11 cellular contexts compared by ENCODE assay signal in genomic region chr2:237617305-237617982, GRCh38. TPM values are rescaled to one million over a fixed set of nuclear protein-coding genes. Genes with fewer than 3 reads are reported as not detected.
DNase-seq lines count a peak whose midpoint lies in the region; TF ChIP-seq lines count a peak whose summit lies in the region.
"Had no signal": no experiment of that assay in that cellular context is flagged by ENCODE, and none has a peak within 500 bp of the region (broad histone marks: within the 10 kb centered on the region; RNA-seq: fewer than 3 reads in every experiment).

No MANE protein-coding gene starts in this region.

- H3K14ac ChIP-seq in mesenchymal stem cell (ENCODE audit: low read length in 2 of 2), result peak overlapping the region in 1 of 2 experiments; percentile 49
- no peak overlapping the region for H3K14ac ChIP-seq in neuronal stem cell (ENCODE audit: low read length)

- WGBS in mesenchymal stem cell, result 82% methylated on average over 10 of the region's 10 CpGs
- 9% methylated on average over 10 of the region's 10 CpGs for WGBS in thymus
- no CpG with 5 or more reads among the region's 10 CpGs for WGBS in neuronal stem cell (ENCODE audit: extremely low coverage in 2 of 2, insufficient read length in 2 of 2, insufficient replicate concordance in 1 of 2), 2 donors

- H3K4me2 ChIP-seq in mesenchymal stem cell (ENCODE audit: low read length, poor library complexity, severe bottlenecking) (no peak overlapping the region), neuronal stem cell (ENCODE audit: insufficient read depth, low read length, poor library complexity, severe bottlenecking) (no peak overlapping the region)

- H3K79me1 ChIP-seq in mesenchymal stem cell (replicated peaks; ENCODE audit: low read length, poor library complexity, severe bottlenecking) (no peaks in the 10 kb centered on the region), neuronal stem cell (ENCODE audit: low read depth, low read length) (no peaks in the 10 kb centered on the region)

- H2BK5ac ChIP-seq in mesenchymal stem cell (ENCODE audit: low read depth, low read length, poor library complexity, severe bottlenecking) (no peak overlapping the region), neuronal stem cell (ENCODE audit: low read length) (no peak overlapping the region)

- no peaks in the 10 kb centered on the region for H3K9me3 Mint-ChIP-seq in activated CD4-positive, alpha-beta T cell treated with anti-CD3 and anti-CD28 coated beads, Interleukin-2, amount 10 ng/mL, durations not matched to agents 24 days and 14 days
- no peaks in the 10 kb centered on the region for H3K9me3 Mint-ChIP-seq in activated T-helper 1 cell treated with anti-CD3 and anti-CD28 coated beads, Interleukin-12 subunit alpha, Interleukin-12 subunit beta, Interleukin-2, Interleukin-4 antibody, amounts not matched to agents 30 ng/mL and 10 ng/mL and 1 ng/mL, durations not matched to agents 14 hours and 24 hours and 36 hours
- H3K9me3 Mint-ChIP-seq in Calu3 (ENCODE audit: low read depth, unreplicated experiment), result no peaks in the 10 kb centered on the region
- H3K9me3 Mint-ChIP-seq: dendritic cell treated with granulocyte-macrophage colony-stimulating factor and Interleukin-4, amounts not matched to agents 40 ng/mL and 50 ng/mL, for 4 days had no signal

- H2AFZ ChIP-seq in mesenchymal stem cell (ENCODE audit: low read depth, low read length) (peak overlapping the region; percentile 19), neuronal stem cell (ENCODE audit: low read length) (no peak overlapping the region)

- H3K27ac ChIP-seq in mesenchymal stem cell (ENCODE audit: low read length, poor library complexity, severe bottlenecking) (no peak overlapping the region), thymus (ENCODE audit: low read depth) (peak overlapping the region; percentile 25), neuronal stem cell (replicated peaks; ENCODE audit: low read length) (no peak overlapping the region)
- H3K27ac ChIP-seq: neutrophil had no signal

- H3K27ac Mint-ChIP-seq in activated CD4-positive, alpha-beta T cell treated with anti-CD3 and anti-CD28 coated beads, Interleukin-2, amount 10 ng/mL, durations not matched to agents 24 days and 14 days, result no peak overlapping the region
- H3K27ac Mint-ChIP-seq in activated T-helper 1 cell treated with anti-CD3 and anti-CD28 coated beads, Interleukin-12 subunit alpha, Interleukin-12 subunit beta, Interleukin-2, Interleukin-4 antibody, amounts not matched to agents 30 ng/mL and 10 ng/mL and 1 ng/mL, durations not matched to agents 14 hours and 24 hours and 36 hours, result no peak overlapping the region
- no peak overlapping the region for H3K27ac Mint-ChIP-seq in Calu3 (ENCODE audit: unreplicated experiment)
- H3K27ac Mint-ChIP-seq: dendritic cell treated with granulocyte-macrophage colony-stimulating factor and Interleukin-4, amounts not matched to agents 40 ng/mL and 50 ng/mL, for 4 days had no signal

- H3K27me3 ChIP-seq in mesenchymal stem cell (ENCODE audit: control insufficient read depth in 1 of 2, insufficient read depth in 1 of 2, low read length in 2 of 2) (no peaks in the 10 kb centered on the region), thymus (ENCODE audit: control insufficient read depth, insufficient read depth) (no peaks in the 10 kb centered on the region), neuronal stem cell (ENCODE audit: control insufficient read depth in 3 of 3, insufficient read depth in 3 of 3, low read depth in 1 of 3, low read length in 3 of 3) (peaks cover 0 to 11% (median 0%) of the 10 kb centered on the region in 3 experiments)

- BruUV-seq in Calu3 (replicated peaks; lab: Mats Ljungman, UMichigan), result no TSS peak

- no peak overlapping the region for H2BK15ac ChIP-seq in mesenchymal stem cell (ENCODE audit: low read depth, poor library complexity, severe bottlenecking)
- H2BK15ac ChIP-seq in neuronal stem cell (ENCODE audit: low read length), result no peak overlapping the region

- H2BK120ac ChIP-seq in mesenchymal stem cell (ENCODE audit: low read depth, low read length), result peak overlapping the region; percentile 51
- no peak overlapping the region for H2BK120ac ChIP-seq in neuronal stem cell (ENCODE audit: low read depth, low read length)

- H3K9me3 ChIP-seq in mesenchymal stem cell (ENCODE audit: control insufficient read depth, low read length), result no peaks in the 10 kb centered on the region
- H3K9me3 ChIP-seq in thymus (ENCODE audit: control insufficient read depth), result peaks cover 1% of the 10 kb centered on the region
- H3K9me3 ChIP-seq in neuronal stem cell (replicated peaks in 1 of 2; ENCODE audit: control insufficient read depth in 2 of 2, insufficient read depth in 1 of 2, low read depth in 1 of 2, low read length in 2 of 2), result no peaks in the 10 kb centered on the region
- H3K9me3 ChIP-seq: neutrophil had no signal

- CTCF ChIA-PET in Calu3 (lab: Charles Lee), result no interaction called here

- H3K23ac ChIP-seq in mesenchymal stem cell (ENCODE audit: low read length in 2 of 2), result peak overlapping the region in 1 of 2 experiments; percentile 54
- no peak overlapping the region for H3K23ac ChIP-seq in neuronal stem cell (ENCODE audit: low read depth, low read length, poor library complexity)

- H3K4ac ChIP-seq in mesenchymal stem cell (ENCODE audit: low read depth in 1 of 2, low read length in 2 of 2) (peak overlapping the region; percentile 40 to 41), neuronal stem cell (ENCODE audit: low read length) (no peak overlapping the region)

- H3K4me3 Mint-ChIP-seq in activated CD4-positive, alpha-beta T cell treated with anti-CD3 and anti-CD28 coated beads, Interleukin-2, amount 10 ng/mL, durations not matched to agents 24 days and 14 days, result peak overlapping the region; percentile 38
- peak overlapping the region; percentile 25 for H3K4me3 Mint-ChIP-seq in activated T-helper 1 cell treated with anti-CD3 and anti-CD28 coated beads, Interleukin-12 subunit alpha, Interleukin-12 subunit beta, Interleukin-2, Interleukin-4 antibody, amounts not matched to agents 30 ng/mL and 10 ng/mL and 1 ng/mL, durations not matched to agents 14 hours and 24 hours and 36 hours
- no peak overlapping the region for H3K4me3 Mint-ChIP-seq in Calu3 (ENCODE audit: low read depth, unreplicated experiment)
- H3K4me3 Mint-ChIP-seq: dendritic cell treated with granulocyte-macrophage colony-stimulating factor and Interleukin-4, amounts not matched to agents 40 ng/mL and 50 ng/mL, for 4 days had no signal

- H3K18ac ChIP-seq in mesenchymal stem cell (ENCODE audit: low read depth in 1 of 2, low read length in 2 of 2) (peak overlapping the region; percentile 52 to 94), neuronal stem cell (ENCODE audit: low read length) (no peak overlapping the region)

- H3K4me1 ChIP-seq in mesenchymal stem cell (ENCODE audit: control insufficient read depth, insufficient read depth, low read depth, low read length), result peaks cover 13% of the 10 kb centered on the region
- H3K4me1 ChIP-seq in thymus (ENCODE audit: control insufficient read depth, insufficient read depth, low read length), result peaks cover 9% of the 10 kb centered on the region
- H3K4me1 ChIP-seq in neuronal stem cell (ENCODE audit: control insufficient read depth in 2 of 2, insufficient read depth in 1 of 2, low read depth in 1 of 2, low read length in 2 of 2), result peaks cover 5 to 20% of the 10 kb centered on the region in 2 donors

- H4K8ac ChIP-seq in mesenchymal stem cell (ENCODE audit: low read length) (no peak overlapping the region), neuronal stem cell (ENCODE audit: low read depth, low read length) (no peak overlapping the region)

- no peak for DNase-seq in activated CD4-positive, alpha-beta T cell treated with anti-CD3 and anti-CD28 coated beads, Interleukin-2, amount 10 ng/mL, durations not matched to agents 24 days and 14 days
- DNase-seq in activated CD4-positive, alpha-beta T cell treated with anti-CD3 and anti-CD28 coated beads, Interleukin-2, amount 50 U/mL, for 4 hours, result no peak
- DNase-seq in activated T-helper 1 cell treated with anti-CD3 and anti-CD28 coated beads, Interleukin-12 subunit alpha, Interleukin-12 subunit beta, Interleukin-2, Interleukin-4 antibody, amounts not matched to agents 30 ng/mL and 10 ng/mL and 1 ng/mL, durations not matched to agents 14 hours and 24 hours and 36 hours (ENCODE audit: low spot score), result no peak
- DNase-seq in mesenchymal stem cell (no peak), neuronal stem cell (ENCODE audit: low spot score) (no peak), NCI-H510A (lab: John Stamatoyannopoulos, UW) (no peak), Calu3 (no peak)
- DNase-seq: activated T-cell treated with anti-CD3 and anti-CD28 coated beads, Interleukin-2, amount 50 U/mL, for 48 hours had no signal

- H3K9ac ChIP-seq in mesenchymal stem cell (ENCODE audit: low read length) (peak overlapping the region; percentile 81), neuronal stem cell (ENCODE audit: low read depth, low read length, poor library complexity) (no peak overlapping the region)

- peak overlapping the region in 1 of 2 experiments; percentile 1 for H3K4me3 ChIP-seq in mesenchymal stem cell (ENCODE audit: insufficient read depth in 1 of 2, low read depth in 1 of 2, low read length in 2 of 2)
- H3K4me3 ChIP-seq in thymus (ENCODE audit: low read length), result no peak overlapping the region
- no peak overlapping the region for H3K4me3 ChIP-seq in neuronal stem cell (ENCODE audit: low read length in 2 of 2)

- peak overlapping the region; percentile 41 to 65 for H2BK12ac ChIP-seq in mesenchymal stem cell (ENCODE audit: low read length in 2 of 2)
- H2BK12ac ChIP-seq in neuronal stem cell (ENCODE audit: low read length), result no peak overlapping the region

- H3K27me3 Mint-ChIP-seq in activated CD4-positive, alpha-beta T cell treated with anti-CD3 and anti-CD28 coated beads, Interleukin-2, amount 10 ng/mL, durations not matched to agents 24 days and 14 days, result peaks cover 10% of the 10 kb centered on the region
- peaks cover 7% of the 10 kb centered on the region for H3K27me3 Mint-ChIP-seq in activated T-helper 1 cell treated with anti-CD3 and anti-CD28 coated beads, Interleukin-12 subunit alpha, Interleukin-12 subunit beta, Interleukin-2, Interleukin-4 antibody, amounts not matched to agents 30 ng/mL and 10 ng/mL and 1 ng/mL, durations not matched to agents 14 hours and 24 hours and 36 hours (ENCODE audit: insufficient read depth)
- peaks cover 27% of the 10 kb centered on the region for H3K27me3 Mint-ChIP-seq in Calu3 (ENCODE audit: unreplicated experiment)

- peak overlapping the region; percentile 17 for H2AK5ac ChIP-seq in mesenchymal stem cell (ENCODE audit: low read length, severe bottlenecking)
- no peak overlapping the region for H2AK5ac ChIP-seq in neuronal stem cell (ENCODE audit: low read depth, low read length)

- H4K91ac ChIP-seq in mesenchymal stem cell (ENCODE audit: low read length), result peak overlapping the region; percentile 79
- H4K91ac ChIP-seq in neuronal stem cell (ENCODE audit: low read depth, low read length, poor library complexity), result no peak overlapping the region

- intact Hi-C loops in activated CD4-positive, alpha-beta T cell treated with anti-CD3 and anti-CD28 coated beads, Interleukin-2, amount 10 ng/mL, durations not matched to agents 24 days and 14 days (cut with micrococcal nuclease), result no loop called here
- intact Hi-C loops in activated T-helper 1 cell treated with anti-CD3 and anti-CD28 coated beads, Interleukin-12 subunit alpha, Interleukin-12 subunit beta, Interleukin-2, Interleukin-4 antibody, amounts not matched to agents 30 ng/mL and 10 ng/mL and 1 ng/mL, durations not matched to agents 14 hours and 24 hours and 36 hours (cut with micrococcal nuclease), result no loop called here
- intact Hi-C loops in Calu3 (cut with micrococcal nuclease; ENCODE audit: unreplicated experiment), result no loop called here

- H3K36me3 ChIP-seq in mesenchymal stem cell (ENCODE audit: control insufficient read depth in 1 of 2, insufficient read depth in 2 of 2, low read depth in 1 of 2, low read length in 2 of 2), result no peaks in the 10 kb centered on the region
- no peaks in the 10 kb centered on the region for H3K36me3 ChIP-seq in thymus (ENCODE audit: control insufficient read depth, insufficient read depth)
- no peaks in the 10 kb centered on the region for H3K36me3 ChIP-seq in neuronal stem cell (replicated peaks in 1 of 2; ENCODE audit: control insufficient read depth in 2 of 2, insufficient read depth in 2 of 2, low read length in 2 of 2)
- H3K36me3 ChIP-seq: neutrophil had no signal

- H3K36me3 Mint-ChIP-seq in activated CD4-positive, alpha-beta T cell treated with anti-CD3 and anti-CD28 coated beads, Interleukin-2, amount 10 ng/mL, durations not matched to agents 24 days and 14 days (ENCODE audit: low read depth), result no peaks in the 10 kb centered on the region
- no peaks in the 10 kb centered on the region for H3K36me3 Mint-ChIP-seq in activated T-helper 1 cell treated with anti-CD3 and anti-CD28 coated beads, Interleukin-12 subunit alpha, Interleukin-12 subunit beta, Interleukin-2, Interleukin-4 antibody, amounts not matched to agents 30 ng/mL and 10 ng/mL and 1 ng/mL, durations not matched to agents 14 hours and 24 hours and 36 hours (ENCODE audit: low read depth)
- no peaks in the 10 kb centered on the region for H3K36me3 Mint-ChIP-seq in Calu3 (ENCODE audit: insufficient read depth, unreplicated experiment)

- TF ChIP-seq CTCF in Calu3 (IDR thresholded peaks at IDR 0.05; ENCODE audit: unreplicated experiment), result no peak

- H3K4me1 Mint-ChIP-seq in activated CD4-positive, alpha-beta T cell treated with anti-CD3 and anti-CD28 coated beads, Interleukin-2, amount 10 ng/mL, durations not matched to agents 24 days and 14 days, result peaks cover 13% of the 10 kb centered on the region
- H3K4me1 Mint-ChIP-seq in activated T-helper 1 cell treated with anti-CD3 and anti-CD28 coated beads, Interleukin-12 subunit alpha, Interleukin-12 subunit beta, Interleukin-2, Interleukin-4 antibody, amounts not matched to agents 30 ng/mL and 10 ng/mL and 1 ng/mL, durations not matched to agents 14 hours and 24 hours and 36 hours (ENCODE audit: low read depth), result peaks cover 22% of the 10 kb centered on the region
- H3K4me1 Mint-ChIP-seq in Calu3 (ENCODE audit: low read depth, unreplicated experiment), result peaks cover 15% of the 10 kb centered on the region

RNA-seq across cellular contexts. Expression of gene LRRFIP1, which starts 9.9 kb away (rescaled TPM):
- 210 and 216 TPM in 2 replicates for total RNA-seq in activated CD4-positive, alpha-beta T cell treated with anti-CD3 and anti-CD28 coated beads, Interleukin-2, amount 10 ng/mL, durations not matched to agents 24 days and 14 days
- 212 and 226 TPM in 2 replicates for total RNA-seq in activated T-helper 1 cell treated with anti-CD3 and anti-CD28 coated beads, Interleukin-12 subunit alpha, Interleukin-12 subunit beta, Interleukin-2, Interleukin-4 antibody, amounts not matched to agents 30 ng/mL and 10 ng/mL and 1 ng/mL, durations not matched to agents 14 hours and 24 hours and 36 hours
- polyA plus RNA-seq in mesenchymal stem cell (2013, experiment 1 of 2), result 111 TPM
- polyA plus RNA-seq in mesenchymal stem cell (2013, experiment 2 of 2), result 106 TPM
- 62.6 TPM for polyA plus RNA-seq in thymus
- polyA plus RNA-seq in neuronal stem cell (2013, experiment 1 of 2), result 30.3 TPM
- 33.9 TPM for polyA plus RNA-seq in neuronal stem cell (2013, experiment 2 of 2)
- total RNA-seq in Calu3 (2022), result 152 and 161 TPM in 2 replicates

RNA-seq across cellular contexts. Expression of gene RAB17, which starts 26.9 kb away (rescaled TPM):
- 0.26 TPM in 1 of 2 replicates, not detected in the other for total RNA-seq in activated CD4-positive, alpha-beta T cell treated with anti-CD3 and anti-CD28 coated beads, Interleukin-2, amount 10 ng/mL, durations not matched to agents 24 days and 14 days
- not detected in 2 replicates for total RNA-seq in activated T-helper 1 cell treated with anti-CD3 and anti-CD28 coated beads, Interleukin-12 subunit alpha, Interleukin-12 subunit beta, Interleukin-2, Interleukin-4 antibody, amounts not matched to agents 30 ng/mL and 10 ng/mL and 1 ng/mL, durations not matched to agents 14 hours and 24 hours and 36 hours
- polyA plus RNA-seq in mesenchymal stem cell (2013, experiment 1 of 2), result 0.11 TPM
- 0.11 TPM for polyA plus RNA-seq in mesenchymal stem cell (2013, experiment 2 of 2)
- 6.8 TPM for polyA plus RNA-seq in thymus
- polyA plus RNA-seq in neuronal stem cell (2013, experiment 1 of 2), result 0.15 TPM
- polyA plus RNA-seq in neuronal stem cell (2013, experiment 2 of 2), result not detected
- total RNA-seq in Calu3 (2022), result 33.3 and 38.3 TPM in 2 replicates

RNA-seq across cellular contexts. Expression of gene PRLH, which starts 51.1 kb away (rescaled TPM):
- total RNA-seq in activated CD4-positive, alpha-beta T cell treated with anti-CD3 and anti-CD28 coated beads, Interleukin-2, amount 10 ng/mL, durations not matched to agents 24 days and 14 days, result not detected in 2 replicates
- not detected in 2 replicates for total RNA-seq in activated T-helper 1 cell treated with anti-CD3 and anti-CD28 coated beads, Interleukin-12 subunit alpha, Interleukin-12 subunit beta, Interleukin-2, Interleukin-4 antibody, amounts not matched to agents 30 ng/mL and 10 ng/mL and 1 ng/mL, durations not matched to agents 14 hours and 24 hours and 36 hours
- polyA plus RNA-seq in mesenchymal stem cell (2013, experiment 1 of 2), result not detected
- not detected for polyA plus RNA-seq in mesenchymal stem cell (2013, experiment 2 of 2)
- polyA plus RNA-seq in thymus, result not detected
- polyA plus RNA-seq in neuronal stem cell (2013, experiment 1 of 2), result not detected
- not detected for polyA plus RNA-seq in neuronal stem cell (2013, experiment 2 of 2)
- not detected in 2 replicates for total RNA-seq in Calu3 (2022)

Comparison
In these comparisons a context has a peak if more than half of its experiments do, and no peak if none do; other contexts are left out.
1. RNA of gene RAB17, which starts 26.9 kb away (total RNA-seq): 33.3 to 38.3 TPM in Calu3; 0.26 TPM in activated CD4-positive, alpha-beta T cell treated with anti-CD3 and anti-CD28 coated beads, Interleukin-2, amount 10 ng/mL, durations not matched to agents 24 days and 14 days and not detected in activated T-helper 1 cell treated with anti-CD3 and anti-CD28 coated beads, Interleukin-12 subunit alpha, Interleukin-12 subunit beta, Interleukin-2, Interleukin-4 antibody, amounts not matched to agents 30 ng/mL and 10 ng/mL and 1 ng/mL, durations not matched to agents 14 hours and 24 hours and 36 hours; every median in the first group is over 10 times any median in the second.